In genomic region chr2:3679180-3679579, GRCh38 we compare ENCODE assay signal across 39 cellular contexts. TPM values are rescaled to one million over a fixed set of nuclear protein-coding genes. Genes with fewer than 3 reads are reported as not detected.
"Had no signal": no experiment of that assay in that cellular context is flagged by ENCODE, and none has a peak within 500 bp of the region (broad histone marks: within the 10 kb centered on the region; RNA-seq: fewer than 3 reads in every experiment).

No MANE protein-coding gene starts in this region.

- H3K9ac ChIP-seq: KMS-11 had no signal

- H3K36me3 ChIP-seq: MG63 had no signal

- DNase-seq: Karpas-422, Kasumi-1, MG63, MM.1S, MV-4-11, NCI-H1048, NCI-H1092, NCI-H1092 treated with DMSO at 0.1 percent for 48 hours, NCI-H1105, NCI-H1105 treated with DMSO at 0.1 percent for 48 hours, NCI-H1417, NCI-H1417 treated with DMSO at 0.1 percent for 48 hours, NCI-H1436, NCI-H1436 treated with DMSO at 0.1 percent for 48 hours, NCI-H1694, NCI-H1694 treated with DMSO at 0.1 percent for 48 hours, NCI-H187, NCI-H187 treated with DMSO at 0.1 percent for 48 hours, NCI-H1930, NCI-H2029, NCI-H2029 treated with DMSO at 0.1 percent for 48 hours, NCI-H2081, NCI-H2081 treated with DMSO at 0.1 percent for 48 hours, NCI-H2107, NCI-H2171, NCI-H2171 treated with DMSO at 0.1 percent for 48 hours, NCI-H2227 treated with DMSO at 0.1 percent for 48 hours, NCI-H226, NCI-H345, NCI-H446 treated with DMSO at 0.1 percent for 48 hours, NCI-H510A, NCI-H510A treated with DMSO at 0.1 percent for 48 hours, NCI-H524, NCI-H524 treated with DMSO at 0.1 percent for 48 hours had no signal

- H3K27ac ChIP-seq: KMS-11 had no signal

- H3K4me3 ChIP-seq: MG63 had no signal

- H3K9me3 ChIP-seq: MG63 had no signal

- H3K27me3 ChIP-seq: MG63 had no signal

- H3K4me2 ChIP-seq: KMS-11 had no signal

RNA-seq across cellular contexts. Expression of gene ALLC, which starts 21.2 kb away (rescaled TPM):
- total RNA-seq: LHCN-M2, M059J, MCF 10A, NCI-H460 had no signal

RNA-seq across cellular contexts. Expression of gene DCDC2C, which starts 24.2 kb away (rescaled TPM):
- total RNA-seq: LHCN-M2, M059J, MCF 10A, NCI-H460 had no signal
